Comparison of ENCODE assay signal across 25 cellular contexts in the genomic region with DNA sequence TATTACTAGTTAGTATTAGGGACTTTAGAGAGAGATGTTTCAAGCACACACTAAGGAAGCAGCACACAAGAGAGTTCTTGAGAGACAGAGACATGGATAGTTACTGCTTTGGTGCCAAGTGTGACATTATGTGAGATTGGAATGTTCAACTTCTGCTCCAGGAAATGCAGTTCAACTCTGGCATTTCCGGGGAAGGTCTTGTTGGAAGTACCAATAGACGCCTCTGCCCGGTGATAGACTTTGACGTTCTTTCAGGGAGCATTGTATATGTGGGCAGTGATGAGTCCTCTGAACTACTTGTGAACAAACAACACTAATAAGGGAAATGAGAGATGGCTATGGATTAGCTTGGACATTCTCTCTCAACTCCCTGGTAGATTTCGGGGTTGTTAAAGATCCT.
"Had no signal": no experiment of that assay in that cellular context is flagged by ENCODE, and none has a peak within 500 bp of the region (broad histone marks: within the 10 kb centered on the region; RNA-seq: fewer than 3 reads in every experiment).

No MANE protein-coding gene starts in this region.

- FAIRE-seq: colon, frontal cortex, keratinocyte, pancreas had no signal

- H3K27ac ChIP-seq: esophagus muscularis mucosa, lower lobe of right lung, pancreas, right atrium auricular region, suprapubic skin, transverse colon, upper lobe of right lung, vagina had no signal

- H3K27me3 ChIP-seq: esophagus muscularis mucosa, pancreas, right atrium auricular region, suprapubic skin, transverse colon, upper lobe of right lung, vagina had no signal

- H3K36me3 Mint-ChIP-seq: memory B cell, natural killer cell had no signal

- H3K27me3 Mint-ChIP-seq: memory B cell; stimulated activated naive CD8-positive, alpha-beta T cell treated with anti-CD3 and anti-CD28 coated beads, Interleukin-15, amount 100 ng/mL, for 72 hours had no signal

- H3K4me1 Mint-ChIP-seq: endodermal cell had no signal

- H3K4me2 ChIP-seq: smooth muscle cell had no signal

- DNase-seq: effector CD8-positive, alpha-beta T cell; endodermal cell; head of caudate nucleus; left ventricle myocardium superior; lower lobe of right lung; natural killer cell; pancreas; stimulated activated CD4-positive, alpha-beta T cell treated with anti-CD3 and anti-CD28 coated beads, Interleukin-12 subunit alpha, Interleukin-12 subunit beta, amount 100 ng/mL, for 4 hours; stimulated activated CD4-positive, alpha-beta T cell treated with anti-CD3 and anti-CD28 coated beads, Interleukin-1b, Interleukin-23, amount 100 ng/mL, for 48 hours; stimulated activated CD4-positive, alpha-beta T cell treated with anti-CD3 and anti-CD28 coated beads, Interleukin-4, amount 100 ng/mL, for 1 hour; stimulated activated CD8-positive, alpha-beta memory T cell treated with anti-CD3 and anti-CD28 coated beads, Interleukin-4, amount 100 ng/mL, for 48 hours; stimulated activated naive CD4-positive, alpha-beta T cell; stimulated activated naive CD8-positive, alpha-beta T cell treated with anti-CD3 and anti-CD28 coated beads, Interleukin-15, amount 100 ng/mL, for 72 hours; transverse colon; upper lobe of right lung had no signal

- H3K9me3 ChIP-seq: esophagus muscularis mucosa, lower lobe of right lung, pancreas, right atrium auricular region, suprapubic skin, transverse colon, upper lobe of right lung, vagina had no signal

- H3K9me3 Mint-ChIP-seq: endodermal cell, memory B cell had no signal

- H3K4me3 Mint-ChIP-seq: endodermal cell; memory B cell; natural killer cell; stimulated activated naive CD8-positive, alpha-beta T cell treated with anti-CD3 and anti-CD28 coated beads, Interleukin-15, amount 100 ng/mL, for 72 hours had no signal

- H3K36me3 ChIP-seq: esophagus muscularis mucosa, lower lobe of right lung, pancreas, right atrium auricular region, suprapubic skin, transverse colon, upper lobe of right lung, vagina had no signal

- H3K4me3 ChIP-seq: esophagus muscularis mucosa, lower lobe of right lung, pancreas, right atrium auricular region, smooth muscle cell, suprapubic skin, transverse colon, upper lobe of right lung, vagina had no signal

- H3K27ac Mint-ChIP-seq: endodermal cell; memory B cell; natural killer cell; stimulated activated naive CD8-positive, alpha-beta T cell treated with anti-CD3 and anti-CD28 coated beads, Interleukin-15, amount 100 ng/mL, for 72 hours had no signal

- ATAC-seq: left ventricle myocardium superior; lower lobe of right lung; natural killer cell; pancreas; sciatic nerve; stimulated activated naive CD8-positive, alpha-beta T cell treated with anti-CD3 and anti-CD28 coated beads, Interleukin-15, amount 100 ng/mL, for 72 hours; upper lobe of right lung had no signal

- H3K4me1 ChIP-seq: esophagus muscularis mucosa, lower lobe of right lung, pancreas, right atrium auricular region, suprapubic skin, transverse colon, upper lobe of right lung, vagina had no signal
